ENCODE assay signal across 1 cellular context in the genomic region with DNA sequence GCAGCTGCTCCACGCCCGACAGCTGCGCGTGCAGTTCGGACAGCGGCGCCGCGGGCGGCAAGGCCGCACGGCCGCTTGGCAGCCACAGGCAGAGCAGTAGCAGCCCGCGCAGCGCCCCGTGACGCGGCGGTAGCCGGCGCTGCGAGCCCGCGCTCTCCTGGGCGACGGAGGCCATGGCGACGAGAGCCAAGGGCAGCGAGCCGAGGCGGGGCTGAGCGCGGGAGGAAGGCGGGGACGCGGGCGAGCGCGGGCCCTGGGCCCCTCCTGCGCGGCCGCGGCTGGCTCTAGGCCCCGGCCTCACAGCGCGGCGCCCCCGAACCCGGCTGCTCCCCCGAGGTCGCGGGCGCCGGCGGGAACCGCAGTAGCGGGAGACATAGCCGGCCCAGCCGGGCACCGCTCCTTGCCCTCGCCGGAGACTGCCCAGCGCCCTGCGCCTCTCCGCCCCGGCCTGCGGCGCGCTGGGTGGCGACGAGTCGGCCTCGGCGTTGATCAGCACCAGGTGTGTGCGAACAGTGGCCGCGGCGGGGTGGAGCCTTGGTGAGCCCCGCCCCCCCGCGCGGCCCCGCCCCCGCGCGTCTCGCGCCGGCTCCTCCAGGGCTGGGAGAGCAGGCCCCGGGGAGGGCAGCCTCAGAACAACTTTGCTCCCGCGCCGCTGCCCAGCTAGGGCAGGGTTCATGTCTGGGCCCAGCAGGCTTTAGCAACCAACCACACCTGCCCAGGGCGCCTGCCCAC.
TF ChIP-seq lines count a peak whose summit lies in the region.

A gene with protein sequence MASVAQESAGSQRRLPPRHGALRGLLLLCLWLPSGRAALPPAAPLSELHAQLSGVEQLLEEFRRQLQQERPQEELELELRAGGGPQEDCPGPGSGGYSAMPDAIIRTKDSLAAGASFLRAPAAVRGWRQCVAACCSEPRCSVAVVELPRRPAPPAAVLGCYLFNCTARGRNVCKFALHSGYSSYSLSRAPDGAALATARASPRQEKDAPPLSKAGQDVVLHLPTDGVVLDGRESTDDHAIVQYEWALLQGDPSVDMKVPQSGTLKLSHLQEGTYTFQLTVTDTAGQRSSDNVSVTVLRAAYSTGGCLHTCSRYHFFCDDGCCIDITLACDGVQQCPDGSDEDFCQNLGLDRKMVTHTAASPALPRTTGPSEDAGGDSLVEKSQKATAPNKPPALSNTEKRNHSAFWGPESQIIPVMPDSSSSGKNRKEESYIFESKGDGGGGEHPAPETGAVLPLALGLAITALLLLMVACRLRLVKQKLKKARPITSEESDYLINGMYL (minus strand): TSS at position 514 of the 732 bp plus-strand sequence. CDS start 339 bp downstream, at position 175.

TF ChIP-seq in HepG2, 621 proteins besides CTCF, POLR2A, EP300 and RAD21 (continued from another document and continues in another):
- TF ChIP-seq, protein P1, sequence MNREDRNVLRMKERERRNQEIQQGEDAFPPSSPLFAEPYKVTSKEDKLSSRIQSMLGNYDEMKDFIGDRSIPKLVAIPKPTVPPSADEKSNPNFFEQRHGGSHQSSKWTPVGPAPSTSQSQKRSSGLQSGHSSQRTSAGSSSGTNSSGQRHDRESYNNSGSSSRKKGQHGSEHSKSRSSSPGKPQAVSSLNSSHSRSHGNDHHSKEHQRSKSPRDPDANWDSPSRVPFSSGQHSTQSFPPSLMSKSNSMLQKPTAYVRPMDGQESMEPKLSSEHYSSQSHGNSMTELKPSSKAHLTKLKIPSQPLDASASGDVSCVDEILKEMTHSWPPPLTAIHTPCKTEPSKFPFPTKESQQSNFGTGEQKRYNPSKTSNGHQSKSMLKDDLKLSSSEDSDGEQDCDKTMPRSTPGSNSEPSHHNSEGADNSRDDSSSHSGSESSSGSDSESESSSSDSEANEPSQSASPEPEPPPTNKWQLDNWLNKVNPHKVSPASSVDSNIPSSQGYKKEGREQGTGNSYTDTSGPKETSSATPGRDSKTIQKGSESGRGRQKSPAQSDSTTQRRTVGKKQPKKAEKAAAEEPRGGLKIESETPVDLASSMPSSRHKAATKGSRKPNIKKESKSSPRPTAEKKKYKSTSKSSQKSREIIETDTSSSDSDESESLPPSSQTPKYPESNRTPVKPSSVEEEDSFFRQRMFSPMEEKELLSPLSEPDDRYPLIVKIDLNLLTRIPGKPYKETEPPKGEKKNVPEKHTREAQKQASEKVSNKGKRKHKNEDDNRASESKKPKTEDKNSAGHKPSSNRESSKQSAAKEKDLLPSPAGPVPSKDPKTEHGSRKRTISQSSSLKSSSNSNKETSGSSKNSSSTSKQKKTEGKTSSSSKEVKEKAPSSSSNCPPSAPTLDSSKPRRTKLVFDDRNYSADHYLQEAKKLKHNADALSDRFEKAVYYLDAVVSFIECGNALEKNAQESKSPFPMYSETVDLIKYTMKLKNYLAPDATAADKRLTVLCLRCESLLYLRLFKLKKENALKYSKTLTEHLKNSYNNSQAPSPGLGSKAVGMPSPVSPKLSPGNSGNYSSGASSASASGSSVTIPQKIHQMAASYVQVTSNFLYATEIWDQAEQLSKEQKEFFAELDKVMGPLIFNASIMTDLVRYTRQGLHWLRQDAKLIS (CRISPR knock-in tag; IDR thresholded peaks at IDR 0.05): no peak
- TF ChIP-seq ZNF850 (CRISPR knock-in tag; conservative IDR thresholded peaks at IDR 0.05) (no peak), ZNF746 (CRISPR knock-in tag; IDR thresholded peaks at IDR 0.05) (no peak), JUNB (CRISPR knock-in tag; IDR thresholded peaks at IDR 0.05; ENCODE audit: borderline replicate concordance) (no peak), ZSCAN31 (CRISPR knock-in tag; IDR thresholded peaks at IDR 0.05; ENCODE audit: low read depth) (peak; percentile 78; the same call in 1 of the 2 replicates), STAT5B (CRISPR knock-in tag; IDR thresholded peaks at IDR 0.05) (0 out of 2 replicates have a peak, but pooled peaks have one; percentile 58), ZNF34 (CRISPR knock-in tag; IDR thresholded peaks at IDR 0.05; ENCODE audit: borderline replicate concordance) (peak; percentile 23; the same call in 1 of the 2 replicates), HHEX (CRISPR knock-in tag; IDR thresholded peaks at IDR 0.05) (no peak), SATB2 (CRISPR knock-in tag; IDR thresholded peaks at IDR 0.05) (no peak; the same call in 1 of the 2 replicates), ZBTB7A (CRISPR knock-in tag; IDR thresholded peaks at IDR 0.05) (peak; percentile 49; the same call in 1 of the 2 replicates), PHF20 (CRISPR knock-in tag; IDR thresholded peaks at IDR 0.05) (peak; percentile 70), SOX6 (IDR thresholded peaks at IDR 0.05) (no peak), SOX6 (CRISPR knock-in tag; IDR thresholded peaks at IDR 0.05) (peak; percentile 7; the same call in 1 of the 2 replicates), FOXJ3 (CRISPR knock-in tag; IDR thresholded peaks at IDR 0.05; ENCODE audit: borderline replicate concordance) (no peak), GTF3A (CRISPR knock-in tag; conservative IDR thresholded peaks at IDR 0.05) (no peak), HNRNPK (IDR thresholded peaks at IDR 0.05; ENCODE audit: low read depth, low read length, poor library complexity, severe bottlenecking) (no peak), MZF1 (CRISPR knock-in tag; IDR thresholded peaks at IDR 0.05; ENCODE audit: borderline replicate concordance) (no peak), PHB2 (IDR thresholded peaks at IDR 0.05; ENCODE audit: partially characterized antibody) (no peak), DR1 (CRISPR knock-in tag; IDR thresholded peaks at IDR 0.05) (no peak), PPARG (CRISPR knock-in tag; conservative IDR thresholded peaks at IDR 0.05) (peak; percentile 75), ZSCAN25 (CRISPR knock-in tag; IDR thresholded peaks at IDR 0.05) (no peak), ZNF672 (CRISPR knock-in tag; IDR thresholded peaks at IDR 0.05) (peak; percentile 80)
- TF ChIP-seq, protein P2, sequence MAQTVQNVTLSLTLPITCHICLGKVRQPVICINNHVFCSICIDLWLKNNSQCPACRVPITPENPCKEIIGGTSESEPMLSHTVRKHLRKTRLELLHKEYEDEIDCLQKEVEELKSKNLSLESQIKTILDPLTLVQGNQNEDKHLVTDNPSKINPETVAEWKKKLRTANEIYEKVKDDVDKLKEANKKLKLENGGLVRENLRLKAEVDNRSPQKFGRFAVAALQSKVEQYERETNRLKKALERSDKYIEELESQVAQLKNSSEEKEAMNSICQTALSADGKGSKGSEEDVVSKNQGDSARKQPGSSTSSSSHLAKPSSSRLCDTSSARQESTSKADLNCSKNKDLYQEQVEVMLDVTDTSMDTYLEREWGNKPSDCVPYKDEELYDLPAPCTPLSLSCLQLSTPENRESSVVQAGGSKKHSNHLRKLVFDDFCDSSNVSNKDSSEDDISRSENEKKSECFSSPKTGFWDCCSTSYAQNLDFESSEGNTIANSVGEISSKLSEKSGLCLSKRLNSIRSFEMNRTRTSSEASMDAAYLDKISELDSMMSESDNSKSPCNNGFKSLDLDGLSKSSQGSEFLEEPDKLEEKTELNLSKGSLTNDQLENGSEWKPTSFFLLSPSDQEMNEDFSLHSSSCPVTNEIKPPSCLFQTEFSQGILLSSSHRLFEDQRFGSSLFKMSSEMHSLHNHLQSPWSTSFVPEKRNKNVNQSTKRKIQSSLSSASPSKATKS (CRISPR knock-in tag; IDR thresholded peaks at IDR 0.05): no peak; the same call in 1 of the 2 replicates
- TF ChIP-seq, protein P3, sequence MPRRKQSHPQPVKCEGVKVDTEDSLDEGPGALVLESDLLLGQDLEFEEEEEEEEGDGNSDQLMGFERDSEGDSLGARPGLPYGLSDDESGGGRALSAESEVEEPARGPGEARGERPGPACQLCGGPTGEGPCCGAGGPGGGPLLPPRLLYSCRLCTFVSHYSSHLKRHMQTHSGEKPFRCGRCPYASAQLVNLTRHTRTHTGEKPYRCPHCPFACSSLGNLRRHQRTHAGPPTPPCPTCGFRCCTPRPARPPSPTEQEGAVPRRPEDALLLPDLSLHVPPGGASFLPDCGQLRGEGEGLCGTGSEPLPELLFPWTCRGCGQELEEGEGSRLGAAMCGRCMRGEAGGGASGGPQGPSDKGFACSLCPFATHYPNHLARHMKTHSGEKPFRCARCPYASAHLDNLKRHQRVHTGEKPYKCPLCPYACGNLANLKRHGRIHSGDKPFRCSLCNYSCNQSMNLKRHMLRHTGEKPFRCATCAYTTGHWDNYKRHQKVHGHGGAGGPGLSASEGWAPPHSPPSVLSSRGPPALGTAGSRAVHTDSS (CRISPR knock-in tag; conservative IDR thresholded peaks at IDR 0.05): no peak
- TF ChIP-seq, protein P4, sequence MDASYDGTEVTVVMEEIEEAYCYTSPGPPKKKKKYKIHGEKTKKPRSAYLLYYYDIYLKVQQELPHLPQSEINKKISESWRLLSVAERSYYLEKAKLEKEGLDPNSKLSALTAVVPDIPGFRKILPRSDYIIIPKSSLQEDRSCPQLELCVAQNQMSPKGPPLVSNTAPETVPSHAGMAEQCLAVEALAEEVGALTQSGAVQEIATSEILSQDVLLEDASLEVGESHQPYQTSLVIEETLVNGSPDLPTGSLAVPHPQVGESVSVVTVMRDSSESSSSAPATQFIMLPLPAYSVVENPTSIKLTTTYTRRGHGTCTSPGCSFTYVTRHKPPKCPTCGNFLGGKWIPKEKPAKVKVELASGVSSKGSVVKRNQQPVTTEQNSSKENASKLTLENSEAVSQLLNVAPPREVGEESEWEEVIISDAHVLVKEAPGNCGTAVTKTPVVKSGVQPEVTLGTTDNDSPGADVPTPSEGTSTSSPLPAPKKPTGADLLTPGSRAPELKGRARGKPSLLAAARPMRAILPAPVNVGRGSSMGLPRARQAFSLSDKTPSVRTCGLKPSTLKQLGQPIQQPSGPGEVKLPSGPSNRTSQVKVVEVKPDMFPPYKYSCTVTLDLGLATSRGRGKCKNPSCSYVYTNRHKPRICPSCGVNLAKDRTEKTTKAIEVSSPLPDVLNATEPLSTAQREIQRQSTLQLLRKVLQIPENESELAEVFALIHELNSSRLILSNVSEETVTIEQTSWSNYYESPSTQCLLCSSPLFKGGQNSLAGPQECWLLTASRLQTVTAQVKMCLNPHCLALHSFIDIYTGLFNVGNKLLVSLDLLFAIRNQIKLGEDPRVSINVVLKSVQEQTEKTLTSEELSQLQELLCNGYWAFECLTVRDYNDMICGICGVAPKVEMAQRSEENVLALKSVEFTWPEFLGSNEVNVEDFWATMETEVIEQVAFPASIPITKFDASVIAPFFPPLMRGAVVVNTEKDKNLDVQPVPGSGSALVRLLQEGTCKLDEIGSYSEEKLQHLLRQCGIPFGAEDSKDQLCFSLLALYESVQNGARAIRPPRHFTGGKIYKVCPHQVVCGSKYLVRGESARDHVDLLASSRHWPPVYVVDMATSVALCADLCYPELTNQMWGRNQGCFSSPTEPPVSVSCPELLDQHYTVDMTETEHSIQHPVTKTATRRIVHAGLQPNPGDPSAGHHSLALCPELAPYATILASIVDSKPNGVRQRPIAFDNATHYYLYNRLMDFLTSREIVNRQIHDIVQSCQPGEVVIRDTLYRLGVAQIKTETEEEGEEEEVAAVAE (CRISPR knock-in tag; IDR thresholded peaks at IDR 0.05; ENCODE audit: borderline replicate concordance): no peak
- TF ChIP-seq, protein P5, sequence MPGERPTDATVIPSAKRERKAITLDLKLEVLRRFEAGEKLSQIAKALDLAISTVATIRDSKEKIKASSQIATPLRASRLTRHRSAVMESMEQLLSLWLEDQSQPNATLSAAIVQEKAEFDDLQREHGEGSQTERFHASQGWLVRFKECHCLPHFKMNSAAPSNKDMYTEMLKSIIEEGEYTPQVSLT (CRISPR knock-in tag; IDR thresholded peaks at IDR 0.05; ENCODE audit: borderline replicate concordance, low read depth): no peak
- TF ChIP-seq, protein P6, sequence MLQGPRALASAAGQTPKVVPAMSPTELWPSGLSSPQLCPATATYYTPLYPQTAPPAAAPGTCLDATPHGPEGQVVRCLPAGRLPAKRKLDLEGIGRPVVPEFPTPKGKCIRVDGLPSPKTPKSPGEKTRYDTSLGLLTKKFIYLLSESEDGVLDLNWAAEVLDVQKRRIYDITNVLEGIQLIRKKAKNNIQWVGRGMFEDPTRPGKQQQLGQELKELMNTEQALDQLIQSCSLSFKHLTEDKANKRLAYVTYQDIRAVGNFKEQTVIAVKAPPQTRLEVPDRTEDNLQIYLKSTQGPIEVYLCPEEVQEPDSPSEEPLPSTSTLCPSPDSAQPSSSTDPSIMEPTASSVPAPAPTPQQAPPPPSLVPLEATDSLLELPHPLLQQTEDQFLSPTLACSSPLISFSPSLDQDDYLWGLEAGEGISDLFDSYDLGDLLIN (CRISPR knock-in tag; IDR thresholded peaks at IDR 0.05; ENCODE audit: borderline replicate concordance): no peak; the same call in 1 of the 2 replicates
- TF ChIP-seq, protein P7, sequence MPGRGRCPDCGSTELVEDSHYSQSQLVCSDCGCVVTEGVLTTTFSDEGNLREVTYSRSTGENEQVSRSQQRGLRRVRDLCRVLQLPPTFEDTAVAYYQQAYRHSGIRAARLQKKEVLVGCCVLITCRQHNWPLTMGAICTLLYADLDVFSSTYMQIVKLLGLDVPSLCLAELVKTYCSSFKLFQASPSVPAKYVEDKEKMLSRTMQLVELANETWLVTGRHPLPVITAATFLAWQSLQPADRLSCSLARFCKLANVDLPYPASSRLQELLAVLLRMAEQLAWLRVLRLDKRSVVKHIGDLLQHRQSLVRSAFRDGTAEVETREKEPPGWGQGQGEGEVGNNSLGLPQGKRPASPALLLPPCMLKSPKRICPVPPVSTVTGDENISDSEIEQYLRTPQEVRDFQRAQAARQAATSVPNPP (CRISPR knock-in tag; IDR thresholded peaks at IDR 0.05): peak; percentile 83
- TF ChIP-seq, protein P8, sequence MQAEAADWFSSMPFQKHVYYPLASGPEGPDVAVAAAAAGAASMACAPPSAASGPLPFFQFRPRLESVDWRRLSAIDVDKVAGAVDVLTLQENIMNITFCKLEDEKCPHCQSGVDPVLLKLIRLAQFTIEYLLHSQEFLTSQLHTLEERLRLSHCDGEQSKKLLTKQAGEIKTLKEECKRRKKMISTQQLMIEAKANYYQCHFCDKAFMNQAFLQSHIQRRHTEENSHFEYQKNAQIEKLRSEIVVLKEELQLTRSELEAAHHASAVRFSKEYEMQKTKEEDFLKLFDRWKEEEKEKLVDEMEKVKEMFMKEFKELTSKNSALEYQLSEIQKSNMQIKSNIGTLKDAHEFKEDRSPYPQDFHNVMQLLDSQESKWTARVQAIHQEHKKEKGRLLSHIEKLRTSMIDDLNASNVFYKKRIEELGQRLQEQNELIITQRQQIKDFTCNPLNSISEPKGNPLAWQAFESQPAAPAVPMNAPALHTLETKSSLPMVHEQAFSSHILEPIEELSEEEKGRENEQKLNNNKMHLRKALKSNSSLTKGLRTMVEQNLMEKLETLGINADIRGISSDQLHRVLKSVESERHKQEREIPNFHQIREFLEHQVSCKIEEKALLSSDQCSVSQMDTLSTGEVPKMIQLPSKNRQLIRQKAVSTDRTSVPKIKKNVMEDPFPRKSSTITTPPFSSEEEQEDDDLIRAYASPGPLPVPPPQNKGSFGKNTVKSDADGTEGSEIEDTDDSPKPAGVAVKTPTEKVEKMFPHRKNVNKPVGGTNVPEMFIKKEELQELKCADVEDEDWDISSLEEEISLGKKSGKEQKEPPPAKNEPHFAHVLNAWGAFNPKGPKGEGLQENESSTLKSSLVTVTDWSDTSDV (CRISPR knock-in tag; IDR thresholded peaks at IDR 0.05): peak; percentile 17; the same call in 1 of the 2 replicates
